ENCODE assay signal across 16 cellular contexts in the genomic region with DNA sequence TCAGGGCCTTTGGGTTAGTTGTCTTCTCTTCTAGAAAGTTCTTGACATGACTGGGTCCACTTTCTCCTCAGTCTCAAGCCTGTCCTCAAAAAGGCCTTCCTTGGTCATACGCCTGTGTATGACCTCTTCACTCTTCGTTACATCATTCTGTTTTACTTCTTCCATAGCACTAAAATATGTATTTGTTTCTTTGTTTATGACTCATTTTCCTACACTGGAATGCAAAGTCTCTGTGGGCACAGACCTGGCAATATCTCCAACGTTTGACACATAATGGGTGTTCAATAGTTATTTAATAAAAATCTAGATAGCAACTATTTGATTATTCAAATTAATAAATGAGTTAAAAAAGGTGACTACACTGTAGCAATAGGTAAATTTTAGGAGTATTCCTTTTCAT.
A peak's percentile ranks its signal among the peaks of the same experiment; 100 is the strongest.
DNase-seq lines count a peak whose midpoint lies in the region; FAIRE-seq and TF ChIP-seq lines count a peak whose summit lies in the region.
"Had no signal": no experiment of that assay in that cellular context is flagged by ENCODE, and none has a peak within 500 bp of the region (broad histone marks: within the 10 kb centered on the region; RNA-seq: fewer than 3 reads in every experiment).

No MANE protein-coding gene starts in this region.

- H3K36me3 ChIP-seq in bronchial epithelial cell (ENCODE audit: control insufficient read depth, insufficient read depth, low read length) (no peaks in the 10 kb centered on the region), osteoblast (ENCODE audit: insufficient read depth, low read length) (no peaks in the 10 kb centered on the region), spleen (no peaks in the 10 kb centered on the region), sigmoid colon (no peaks in the 10 kb centered on the region), Karpas-422 (ENCODE audit: insufficient read depth, low read length) (no peaks in the 10 kb centered on the region)
- H3K36me3 ChIP-seq: BLaER1 had no signal

- TF ChIP-seq POLR2A in spleen (IDR thresholded peaks at IDR 0.05) = no peak
- no peak for TF ChIP-seq POLR2A in sigmoid colon (IDR thresholded peaks at IDR 0.05)

- H3K4me2 ChIP-seq in osteoblast (ENCODE audit: insufficient read depth, low read length) (no peak overlapping the region), Karpas-422 (ENCODE audit: low read depth, low read length, poor library complexity, severe bottlenecking) (no peak overlapping the region)
- H3K4me2 ChIP-seq: BLaER1 had no signal

- DNase-seq in EL = peak; percentile 11
- DNase-seq in LHCN-M2 (ENCODE audit: low read depth) = peak; percentile 27
- DNase-seq in bronchial epithelial cell (ENCODE audit: low read depth) = peak; percentile 69
- DNase-seq in osteoblast (ENCODE audit: insufficient read length, low spot score, missing footprints) = no peak
- no peak for DNase-seq in spleen
- no peak for DNase-seq in sigmoid colon
- DNase-seq in Karpas-422 = no peak
- DNase-seq: AML-193; Caco-2; CD8-positive, alpha-beta memory T cell; DND-41; GF-D8 had no signal

- no peaks in the 10 kb centered on the region for H3K27me3 ChIP-seq in bronchial epithelial cell (ENCODE audit: control insufficient read depth, insufficient read depth, low read length)
- H3K27me3 ChIP-seq in osteoblast (ENCODE audit: insufficient read depth, low read length) = no peaks in the 10 kb centered on the region
- H3K27me3 ChIP-seq in spleen (replicated peaks in 1 of 7) = no peaks in the 10 kb centered on the region
- H3K27me3 ChIP-seq in sigmoid colon = no peaks in the 10 kb centered on the region
- no peaks in the 10 kb centered on the region for H3K27me3 ChIP-seq in Karpas-422 (ENCODE audit: low read length)
- H3K27me3 ChIP-seq: BLaER1 had no signal

- H3K9me3 ChIP-seq in osteoblast (ENCODE audit: low read depth, low read length) = no peaks in the 10 kb centered on the region
- H3K9me3 ChIP-seq in spleen = peaks cover 0 to 22% (median 19%) of the 10 kb centered on the region in 8 donors
- peaks cover 0 to 1% (median 0%) of the 10 kb centered on the region in 4 donors for H3K9me3 ChIP-seq in sigmoid colon
- no peaks in the 10 kb centered on the region for H3K9me3 ChIP-seq in Karpas-422 (ENCODE audit: low read length)

- H4K20me1 ChIP-seq in osteoblast (ENCODE audit: insufficient read depth, low read length) (no peaks in the 10 kb centered on the region), Karpas-422 (ENCODE audit: insufficient read depth, low read depth, low read length) (no peaks in the 10 kb centered on the region)
- H4K20me1 ChIP-seq: BLaER1 had no signal

- H2AFZ ChIP-seq in osteoblast (ENCODE audit: low read length) (peak overlapping the region; percentile 20), Karpas-422 (ENCODE audit: low read length) (no peak overlapping the region)

- TF ChIP-seq CTCF in bronchial epithelial cell (IDR thresholded peaks at IDR 0.05; ENCODE audit: insufficient read depth, low read length, severe bottlenecking) = no peak
- TF ChIP-seq CTCF in osteoblast (IDR thresholded peaks at IDR 0.05; ENCODE audit: extremely low read depth, low read depth, low read length) = no peak
- no peak for TF ChIP-seq CTCF in spleen (IDR thresholded peaks at IDR 0.05 in 8 of 11, conservative IDR thresholded peaks at IDR 0.05 in 3 of 11)
- no peak for TF ChIP-seq CTCF in sigmoid colon (IDR thresholded peaks at IDR 0.05)

- H3K27ac ChIP-seq in osteoblast (ENCODE audit: low read depth, low read length) (no peak overlapping the region), spleen (no peak overlapping the region), sigmoid colon (no peak overlapping the region), Karpas-422 (ENCODE audit: low read length) (no peak overlapping the region)
- H3K27ac ChIP-seq: BLaER1, HL-60 had no signal

- H3K9ac ChIP-seq in Karpas-422 (ENCODE audit: low read length) = no peak overlapping the region
- H3K9ac ChIP-seq: BLaER1 had no signal

- no peaks in the 10 kb centered on the region for H3K79me2 ChIP-seq in osteoblast (ENCODE audit: insufficient read depth, low read length)
- H3K79me2 ChIP-seq in Karpas-422 (ENCODE audit: low read length) = no peaks in the 10 kb centered on the region

- no peaks in the 10 kb centered on the region for H3K9me2 ChIP-seq in Karpas-422 (replicated peaks; ENCODE audit: insufficient read depth, low read length)

- intact Hi-C loops in spleen (cut with DNase I; ENCODE audit: low total_unique reads) (no loop called here), sigmoid colon (cut with DNase I) (no loop called here)

- WGBS in spleen, 5 donors = 82 to 91% (median 86%) methylated on average over 3 of the region's 3 CpGs
- WGBS in sigmoid colon, 2 donors = 82 to 90% methylated on average over 3 of the region's 3 CpGs

- FAIRE-seq in bronchial epithelial cell (lab: Jason Lieb, UNC) = no peak
- FAIRE-seq: A204.1, GM19239 had no signal

- H3K4me3 ChIP-seq in bronchial epithelial cell (ENCODE audit: low read depth, low read length) (no peak overlapping the region), osteoblast (ENCODE audit: insufficient read depth, low read length) (no peak overlapping the region), spleen (no peak overlapping the region), sigmoid colon (no peak overlapping the region), Karpas-422 (ENCODE audit: low read length) (no peak overlapping the region)
- H3K4me3 ChIP-seq: BLaER1 had no signal

- no peak for TF ChIP-seq EP300 in sigmoid colon (IDR thresholded peaks at IDR 0.05)

- H3K4me1 ChIP-seq in osteoblast (ENCODE audit: insufficient read depth, low read length) (peaks cover 7% of the 10 kb centered on the region), spleen (peaks cover 0 to 5% (median 0%) of the 10 kb centered on the region in 6 donors), sigmoid colon (peaks cover 0 to 19% (median 15%) of the 10 kb centered on the region in 4 donors), Karpas-422 (ENCODE audit: low read length) (no peaks in the 10 kb centered on the region)
- H3K4me1 ChIP-seq: Caco-2 had no signal

Comparison
In these comparisons a context has a peak if more than half of its experiments do, and no peak if none do; other contexts are left out.
1. DNase-seq: peak in EL (single experiment), LHCN-M2 (single experiment) and bronchial epithelial cell (single experiment); none in osteoblast (single experiment), spleen (single experiment), sigmoid colon (single experiment) and Karpas-422 (single experiment).